In genomic region chr1:63004868-63005267, GRCh38 we compare ENCODE assay signal across 10 cellular contexts.
DNase-seq lines count a peak whose midpoint lies in the region; ATAC-seq lines count a peak whose summit lies in the region.
"Had no signal": no experiment of that assay in that cellular context is flagged by ENCODE, and none has a peak within 500 bp of the region (broad histone marks: within the 10 kb centered on the region; RNA-seq: fewer than 3 reads in every experiment).

No MANE protein-coding gene starts in this region.

- H3K9me3 ChIP-seq in SJCRH30 (replicated peaks) = no peaks in the 10 kb centered on the region

- peak; percentile 26 for DNase-seq in ELR (ENCODE audit: low read depth)
- peak; percentile 4 for DNase-seq in NCI-H1694 (lab: John Stamatoyannopoulos, UW)
- DNase-seq in cerebellar cortex (ENCODE audit: low spot score) = peak; percentile 3
- peak; percentile 3 for DNase-seq in myocyte (ENCODE audit: low read depth)
- DNase-seq in stimulated activated naive B cell treated with anti-CD40 and anti-IgM and Interleukin-4, amounts not matched to agents 10 μg/mL and 1 μg/mL and 100 μg/mL, for 72 hours = no peak
- no peak for DNase-seq in SJCRH30
- no peak for DNase-seq in immature natural killer cell
- DNase-seq in stimulated activated naive CD4-positive, alpha-beta T cell treated with Interleukin-2 at 50 U/mL for 16 hours (lab: John Stamatoyannopoulos, UW) = no peak

- H3K27me3 Mint-ChIP-seq in stimulated activated naive B cell treated with anti-CD40 and anti-IgM and Interleukin-4, amounts not matched to agents 10 μg/mL and 1 μg/mL and 100 μg/mL, for 72 hours = peaks cover 5 to 18% of the 10 kb centered on the region in 2 donors
- peaks cover 2 to 4% (median 2%) of the 10 kb centered on the region in 3 donors for H3K27me3 Mint-ChIP-seq in immature natural killer cell (ENCODE audit: low read depth in 3 of 3)

- H3K4me1 Mint-ChIP-seq in stimulated activated naive B cell treated with anti-CD40 and anti-IgM and Interleukin-4, amounts not matched to agents 10 μg/mL and 1 μg/mL and 100 μg/mL, for 72 hours = no peaks in the 10 kb centered on the region
- no peaks in the 10 kb centered on the region for H3K4me1 Mint-ChIP-seq in immature natural killer cell

- H3K27ac ChIP-seq in SJCRH30 = no peak overlapping the region

- no peaks in the 10 kb centered on the region for H3K27me3 ChIP-seq in SJCRH30

- H3K4me1 ChIP-seq in SJCRH30 = no peaks in the 10 kb centered on the region

- peaks cover 0 to 2% of the 10 kb centered on the region in 2 donors for H3K9me3 Mint-ChIP-seq in stimulated activated naive B cell treated with anti-CD40 and anti-IgM and Interleukin-4, amounts not matched to agents 10 μg/mL and 1 μg/mL and 100 μg/mL, for 72 hours
- no peaks in the 10 kb centered on the region for H3K9me3 Mint-ChIP-seq in immature natural killer cell
- H3K9me3 Mint-ChIP-seq: natural killer cell treated with Interleukin-12 subunit alpha and Interleukin-12 subunit beta and Interleukin-15 and Interleukin-18, amount 100 ng/mL, for 72 hours had no signal

- H3K27ac Mint-ChIP-seq in stimulated activated naive B cell treated with anti-CD40 and anti-IgM and Interleukin-4, amounts not matched to agents 10 μg/mL and 1 μg/mL and 100 μg/mL, for 72 hours = no peak overlapping the region
- H3K27ac Mint-ChIP-seq in immature natural killer cell = no peak overlapping the region
- H3K27ac Mint-ChIP-seq: natural killer cell treated with Interleukin-12 subunit alpha and Interleukin-12 subunit beta and Interleukin-15 and Interleukin-18, amount 100 ng/mL, for 72 hours had no signal

- no peak overlapping the region for H3K4me3 Mint-ChIP-seq in stimulated activated naive B cell treated with anti-CD40 and anti-IgM and Interleukin-4, amounts not matched to agents 10 μg/mL and 1 μg/mL and 100 μg/mL, for 72 hours
- H3K4me3 Mint-ChIP-seq in immature natural killer cell = no peak overlapping the region
- H3K4me3 Mint-ChIP-seq: natural killer cell treated with Interleukin-12 subunit alpha and Interleukin-12 subunit beta and Interleukin-15 and Interleukin-18, amount 100 ng/mL, for 72 hours had no signal

- no peaks in the 10 kb centered on the region for H3K36me3 Mint-ChIP-seq in stimulated activated naive B cell treated with anti-CD40 and anti-IgM and Interleukin-4, amounts not matched to agents 10 μg/mL and 1 μg/mL and 100 μg/mL, for 72 hours
- no peaks in the 10 kb centered on the region for H3K36me3 Mint-ChIP-seq in immature natural killer cell
- H3K36me3 Mint-ChIP-seq: natural killer cell treated with Interleukin-12 subunit alpha and Interleukin-12 subunit beta and Interleukin-15 and Interleukin-18, amount 100 ng/mL, for 72 hours had no signal

- ATAC-seq in stimulated activated naive B cell treated with anti-CD40 and anti-IgM and Interleukin-4, amounts not matched to agents 10 μg/mL and 1 μg/mL and 100 μg/mL, for 72 hours (replicated peaks) = no peak
- ATAC-seq: esophagus mucosa had no signal

- no peaks in the 10 kb centered on the region for H3K36me3 ChIP-seq in SJCRH30

- H3K4me3 ChIP-seq in SJCRH30 = no peak overlapping the region

Comparison
In these comparisons a context has a peak if more than half of its experiments do, and no peak if none do; other contexts are left out.
1. DNase-seq: peak in ELR (single experiment), NCI-H1694 (single experiment), cerebellar cortex (single experiment) and myocyte (single experiment); none in stimulated activated naive B cell treated with anti-CD40 and anti-IgM and Interleukin-4, amounts not matched to agents 10 μg/mL and 1 μg/mL and 100 μg/mL, for 72 hours (single experiment), SJCRH30 (0 of 2), immature natural killer cell (0 of 3) and stimulated activated naive CD4-positive, alpha-beta T cell treated with Interleukin-2 at 50 U/mL for 16 hours (single experiment).